Comparison of ENCODE assay signal across 22 cellular contexts in the genomic region with DNA sequence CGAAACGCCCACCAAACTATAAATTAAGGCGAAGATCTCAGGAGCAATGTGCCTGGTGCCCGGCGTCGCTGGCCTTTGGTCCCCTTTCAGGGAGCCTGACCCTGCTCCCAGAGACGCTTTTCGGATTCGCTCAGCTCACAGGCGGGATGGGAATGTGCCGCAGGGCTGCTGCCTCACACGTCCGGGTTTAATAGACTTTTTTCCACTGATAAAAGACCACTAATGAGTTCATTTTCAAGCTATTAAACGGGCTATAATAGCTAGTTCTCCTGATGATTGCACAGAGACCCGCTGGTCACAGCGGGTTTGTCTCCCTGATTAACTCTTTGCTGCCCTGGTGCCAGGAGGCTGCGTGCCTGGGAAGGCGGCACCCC.
DNase-seq lines count a peak whose midpoint lies in the region; ATAC-seq and TF ChIP-seq lines count a peak whose summit lies in the region.
"Had no signal": no experiment of that assay in that cellular context is flagged by ENCODE, and none has a peak within 500 bp of the region (broad histone marks: within the 10 kb centered on the region; RNA-seq: fewer than 3 reads in every experiment).

No MANE protein-coding gene starts in this region.

- H2BK12ac ChIP-seq in neuronal stem cell (ENCODE audit: low read length): no peak overlapping the region

- H4K8ac ChIP-seq in neuronal stem cell (ENCODE audit: low read depth, low read length): no peak overlapping the region

- H2BK5ac ChIP-seq in neuronal stem cell (ENCODE audit: low read length): no peak overlapping the region

- H3K9ac ChIP-seq in ES-I3 (ENCODE audit: low read depth, low read length): peak overlapping the region; percentile 17; the same call in 1 of the 2 replicates
- H3K9ac ChIP-seq in OCI-LY1 (ENCODE audit: low read length): no peak overlapping the region
- no peak overlapping the region for H3K9ac ChIP-seq in iPS-15b (ENCODE audit: low read depth, low read length)
- H3K9ac ChIP-seq in neuronal stem cell (ENCODE audit: low read depth, low read length, poor library complexity): no peak overlapping the region

- no peak overlapping the region for H2AK5ac ChIP-seq in neuronal stem cell (ENCODE audit: low read depth, low read length)

- no peak overlapping the region for H2BK15ac ChIP-seq in neuronal stem cell (ENCODE audit: low read length)

- TF ChIP-seq CTCF in OCI-LY1 (IDR thresholded peaks at IDR 0.05; ENCODE audit: low read length): no peak

- H4K20me1 ChIP-seq in OCI-LY1 (ENCODE audit: insufficient read depth, low read length): no peaks in the 10 kb centered on the region

- H3K4me1 Mint-ChIP-seq in natural killer cell treated with Interleukin-12 subunit alpha and Interleukin-12 subunit beta and Interleukin-15 and Interleukin-18, amount 100 ng/mL, for 72 hours (ENCODE audit: low read depth in 2 of 2): peaks cover 0 to 8% of the 10 kb centered on the region in 2 donors
- H3K4me1 Mint-ChIP-seq: activated naive CD4-positive, alpha-beta T cell treated with anti-CD3 and anti-CD28 coated beads, Interleukin-2, amount 10 ng/mL, durations not matched to agents 7 days and 5 days had no signal

- no peaks in the 10 kb centered on the region for H3K9me3 ChIP-seq in ES-I3 (ENCODE audit: control insufficient read depth, insufficient read depth, low read length)
- H3K9me3 ChIP-seq in OCI-LY1 (ENCODE audit: low read length): no peaks in the 10 kb centered on the region
- no peaks in the 10 kb centered on the region for H3K9me3 ChIP-seq in iPS-15b (ENCODE audit: control insufficient read depth, insufficient read depth, low read length)
- no peaks in the 10 kb centered on the region for H3K9me3 ChIP-seq in neuronal stem cell (replicated peaks in 1 of 2; ENCODE audit: control insufficient read depth in 2 of 2, insufficient read depth in 1 of 2, low read depth in 1 of 2, low read length in 2 of 2)
- H3K9me3 ChIP-seq: right atrium auricular region, tibial nerve had no signal

- no peaks in the 10 kb centered on the region for H3K79me1 ChIP-seq in neuronal stem cell (ENCODE audit: low read depth, low read length)

- no peaks in the 10 kb centered on the region for H3K9me2 ChIP-seq in OCI-LY1 (ENCODE audit: low read depth, low read length)

- H3K27me3 Mint-ChIP-seq in natural killer cell treated with Interleukin-12 subunit alpha and Interleukin-12 subunit beta and Interleukin-15 and Interleukin-18, amount 100 ng/mL, for 72 hours: peaks cover 36% of the 10 kb centered on the region in 2 donors

- peak overlapping the region; percentile 45 for H3K4ac ChIP-seq in neuronal stem cell (ENCODE audit: low read length)

- peak overlapping the region; percentile 12; the same call in 1 of the 2 replicates for H3K4me2 ChIP-seq in OCI-LY1 (ENCODE audit: low read length)
- peak overlapping the region; percentile 68 for H3K4me2 ChIP-seq in neuronal stem cell (ENCODE audit: insufficient read depth, low read length, poor library complexity, severe bottlenecking)
- H3K4me2 ChIP-seq: PC-9 had no signal

- no peak overlapping the region for H3K4me3 Mint-ChIP-seq in natural killer cell treated with Interleukin-12 subunit alpha and Interleukin-12 subunit beta and Interleukin-15 and Interleukin-18, amount 100 ng/mL, for 72 hours
- H3K4me3 Mint-ChIP-seq: activated CD8-positive, alpha-beta T cell treated with anti-CD3 and anti-CD28 coated beads for 36 hours; activated naive CD4-positive, alpha-beta T cell treated with anti-CD3 and anti-CD28 coated beads, Interleukin-2, amount 10 ng/mL, durations not matched to agents 7 days and 5 days; activated T-cell treated with anti-CD3 and anti-CD28 coated beads, Interleukin-2, amount 50 U/mL, for 24 hours; T-helper 1 cell treated with Interleukin-12 subunit alpha and Interleukin-12 subunit beta and Interleukin-4 antibody, amounts not matched to agents 30 μg/mL and 1 μg/mL, for 36 hours had no signal

- H2BK120ac ChIP-seq in neuronal stem cell (ENCODE audit: low read depth, low read length): no peak overlapping the region

- H3K27me3 ChIP-seq in OCI-LY1 (ENCODE audit: insufficient read depth, low read length) (no peaks in the 10 kb centered on the region; the same call in 1 of the 2 replicates), iPS-15b (ENCODE audit: control insufficient read depth, insufficient read depth, low read length) (peaks cover 2% of the 10 kb centered on the region), neuronal stem cell (ENCODE audit: control insufficient read depth in 3 of 3, insufficient read depth in 3 of 3, low read depth in 1 of 3, low read length in 3 of 3) (peaks cover 0 to 25% (median 0%) of the 10 kb centered on the region in 3 experiments)

- H3F3A ChIP-seq in OCI-LY1 (ENCODE audit: insufficient read depth, low read length): no peaks in the 10 kb centered on the region

- no CpG with 5 or more reads among the region's 18 CpGs for WGBS in neuronal stem cell (ENCODE audit: extremely low coverage in 2 of 2, insufficient read length in 2 of 2, insufficient replicate concordance in 1 of 2), 2 donors

- no peaks in the 10 kb centered on the region for H3K9me3 Mint-ChIP-seq in natural killer cell treated with Interleukin-12 subunit alpha and Interleukin-12 subunit beta and Interleukin-15 and Interleukin-18, amount 100 ng/mL, for 72 hours
- H3K9me3 Mint-ChIP-seq: activated CD8-positive, alpha-beta T cell treated with anti-CD3 and anti-CD28 coated beads for 36 hours; activated naive CD4-positive, alpha-beta T cell treated with anti-CD3 and anti-CD28 coated beads, Interleukin-2, amount 10 ng/mL, durations not matched to agents 7 days and 5 days; activated T-cell treated with anti-CD3 and anti-CD28 coated beads, Interleukin-2, amount 50 U/mL, for 24 hours; T-helper 1 cell treated with Interleukin-12 subunit alpha and Interleukin-12 subunit beta and Interleukin-4 antibody, amounts not matched to agents 30 μg/mL and 1 μg/mL, for 36 hours had no signal

- DNase-seq in neuronal stem cell (ENCODE audit: low spot score) (no peak), NCI-H2196 (lab: John Stamatoyannopoulos, UW; ENCODE audit: unreplicated experiment) (no peak), CD1c-positive myeloid dendritic cell (ENCODE audit: extremely low spot score) (no peak), NCI-H2107 treated with DMSO at 0.1 percent for 48 hours (lab: John Stamatoyannopoulos, UW; ENCODE audit: unreplicated experiment) (no peak)
- no peak for DNase-seq in natural killer cell treated with Interleukin-12 subunit alpha and Interleukin-12 subunit beta and Interleukin-15 and Interleukin-18, amount 100 ng/mL, for 72 hours (ENCODE audit: low spot score)
- DNase-seq: activated CD8-positive, alpha-beta T cell treated with anti-CD3 and anti-CD28 coated beads for 36 hours; activated naive CD4-positive, alpha-beta T cell treated with anti-CD3 and anti-CD28 coated beads, Interleukin-2, amount 10 ng/mL, durations not matched to agents 7 days and 5 days; activated T-cell treated with anti-CD3 and anti-CD28 coated beads, Interleukin-2, amount 50 U/mL, for 24 hours; central memory CD4-positive, alpha-beta T cell; effector CD8-positive, alpha-beta T cell; NCI-H1105 treated with DMSO at 0.1 percent for 48 hours; NCI-H82; occipital lobe; PC-9; SIG-M5; stimulated activated naive CD4-positive, alpha-beta T cell had no signal

- H3K18ac ChIP-seq in neuronal stem cell (ENCODE audit: low read length): no peak overlapping the region

- H2AFZ ChIP-seq in OCI-LY1 (ENCODE audit: low read length) (no peak overlapping the region), neuronal stem cell (ENCODE audit: low read length) (peak overlapping the region; percentile 43)
- H2AFZ ChIP-seq: PC-9 had no signal

- no peak overlapping the region for H3K14ac ChIP-seq in neuronal stem cell (ENCODE audit: low read length)

- H3K4me3 ChIP-seq in OCI-LY1 (ENCODE audit: low read depth, low read length, poor library complexity, severe bottlenecking): no peak overlapping the region
- H3K4me3 ChIP-seq in iPS-15b (ENCODE audit: low read depth, low read length): peak overlapping the region; percentile 33
- H3K4me3 ChIP-seq in neuronal stem cell (ENCODE audit: low read length in 2 of 2): no peak overlapping the region
- H3K4me3 ChIP-seq: PC-9, right atrium auricular region had no signal

- ATAC-seq in natural killer cell treated with Interleukin-12 subunit alpha and Interleukin-12 subunit beta and Interleukin-15 and Interleukin-18, amount 100 ng/mL, for 72 hours: no peak
- ATAC-seq: activated CD8-positive, alpha-beta T cell treated with anti-CD3 and anti-CD28 coated beads for 36 hours had no signal

- no peak overlapping the region for H4K91ac ChIP-seq in neuronal stem cell (ENCODE audit: low read depth, low read length, poor library complexity)

- H3K27ac Mint-ChIP-seq in natural killer cell treated with Interleukin-12 subunit alpha and Interleukin-12 subunit beta and Interleukin-15 and Interleukin-18, amount 100 ng/mL, for 72 hours: no peak overlapping the region
- H3K27ac Mint-ChIP-seq: activated CD8-positive, alpha-beta T cell treated with anti-CD3 and anti-CD28 coated beads for 36 hours; activated naive CD4-positive, alpha-beta T cell treated with anti-CD3 and anti-CD28 coated beads, Interleukin-2, amount 10 ng/mL, durations not matched to agents 7 days and 5 days; activated T-cell treated with anti-CD3 and anti-CD28 coated beads, Interleukin-2, amount 50 U/mL, for 24 hours; T-helper 1 cell treated with Interleukin-12 subunit alpha and Interleukin-12 subunit beta and Interleukin-4 antibody, amounts not matched to agents 30 μg/mL and 1 μg/mL, for 36 hours had no signal

- H3K36me3 ChIP-seq in ES-I3 (ENCODE audit: insufficient read depth, low read length): no peaks in the 10 kb centered on the region
- H3K36me3 ChIP-seq in OCI-LY1 (ENCODE audit: insufficient read depth, low read length): no peaks in the 10 kb centered on the region; the same call in 1 of the 2 replicates
- H3K36me3 ChIP-seq in iPS-15b (ENCODE audit: control insufficient read depth, insufficient read depth, low read length): no peaks in the 10 kb centered on the region
- no peaks in the 10 kb centered on the region for H3K36me3 ChIP-seq in neuronal stem cell (replicated peaks in 1 of 2; ENCODE audit: control insufficient read depth in 2 of 2, insufficient read depth in 2 of 2, low read length in 2 of 2)
- H3K36me3 ChIP-seq: right atrium auricular region, tibial nerve had no signal

- peaks cover 5% of the 10 kb centered on the region; the same call in 1 of the 2 replicates for H3K4me1 ChIP-seq in ES-I3 (ENCODE audit: insufficient read depth, low read length)
- peaks cover 10% of the 10 kb centered on the region for H3K4me1 ChIP-seq in OCI-LY1 (ENCODE audit: insufficient read depth, low read length, severe bottlenecking)
- H3K4me1 ChIP-seq in iPS-15b (ENCODE audit: control insufficient read depth, insufficient read depth, low read length): peaks cover 3% of the 10 kb centered on the region
- H3K4me1 ChIP-seq in neuronal stem cell (ENCODE audit: control insufficient read depth in 2 of 2, insufficient read depth in 1 of 2, low read depth in 1 of 2, low read length in 2 of 2): peaks cover 0 to 19% of the 10 kb centered on the region in 2 donors

- no peaks in the 10 kb centered on the region for H3K79me2 ChIP-seq in OCI-LY1 (ENCODE audit: insufficient read depth, low read length)

- H3K23ac ChIP-seq in neuronal stem cell (ENCODE audit: low read depth, low read length, poor library complexity): no peak overlapping the region

- H3K27ac ChIP-seq in OCI-LY1 (ENCODE audit: low read depth, low read length, poor library complexity, severe bottlenecking) (no peak overlapping the region), neuronal stem cell (replicated peaks; ENCODE audit: low read length) (no peak overlapping the region)
- H3K27ac ChIP-seq: PC-9, right atrium auricular region, tibial nerve had no signal

- no peaks in the 10 kb centered on the region for H3K36me3 Mint-ChIP-seq in natural killer cell treated with Interleukin-12 subunit alpha and Interleukin-12 subunit beta and Interleukin-15 and Interleukin-18, amount 100 ng/mL, for 72 hours
- H3K36me3 Mint-ChIP-seq: activated naive CD4-positive, alpha-beta T cell treated with anti-CD3 and anti-CD28 coated beads, Interleukin-2, amount 10 ng/mL, durations not matched to agents 7 days and 5 days had no signal
